ENCODE assay signal across 1 cellular context in the genomic region with DNA sequence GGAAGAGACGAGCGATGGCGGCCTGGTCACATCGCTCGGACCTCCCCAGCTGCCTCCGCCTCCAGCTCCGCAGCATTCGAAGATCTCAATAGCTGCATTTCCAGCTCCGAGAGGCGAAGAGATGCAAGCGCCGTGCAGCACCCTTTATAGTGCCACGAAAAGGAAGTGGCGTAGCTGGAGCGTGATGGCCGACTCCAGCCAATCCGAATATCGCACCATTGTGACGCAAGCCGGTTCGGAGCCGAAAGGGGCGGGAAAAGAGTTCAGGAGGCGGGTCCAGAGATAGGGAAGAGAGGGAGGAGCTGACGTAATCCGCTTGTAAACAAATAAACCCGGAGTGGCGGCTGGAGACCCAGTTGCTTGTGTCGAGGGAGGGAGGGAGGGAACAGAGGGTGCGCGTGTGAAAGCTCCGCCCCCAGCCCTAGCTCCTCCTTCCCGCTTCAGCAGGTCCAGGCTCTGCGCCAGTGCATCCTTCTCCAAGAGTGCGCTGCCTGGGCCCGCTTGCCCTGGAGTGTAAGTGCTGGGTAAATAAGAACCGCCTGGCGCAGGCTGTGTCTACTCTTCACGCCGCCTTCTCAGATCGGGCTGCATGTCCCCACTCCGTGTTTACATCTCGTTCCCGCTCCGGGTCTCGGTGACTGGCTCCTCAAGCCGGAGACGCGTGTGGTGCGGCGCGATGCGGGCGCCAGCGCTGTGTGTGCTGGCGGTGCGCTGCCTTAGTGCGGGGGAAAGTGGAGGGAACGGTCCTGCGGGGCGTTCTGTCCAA.
TF ChIP-seq lines count a peak whose summit lies in the region.

A gene with protein sequence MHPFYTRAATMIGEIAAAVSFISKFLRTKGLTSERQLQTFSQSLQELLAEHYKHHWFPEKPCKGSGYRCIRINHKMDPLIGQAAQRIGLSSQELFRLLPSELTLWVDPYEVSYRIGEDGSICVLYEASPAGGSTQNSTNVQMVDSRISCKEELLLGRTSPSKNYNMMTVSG (minus strand): TSS at position 116 of the 766 bp plus-strand sequence. CDS start 311 bp downstream, outside the sequence.

TF ChIP-seq in K562, 482 proteins besides CTCF, POLR2A, EP300 and RAD21 (continued from another document and continues in another):
- TF ChIP-seq, protein P1, sequence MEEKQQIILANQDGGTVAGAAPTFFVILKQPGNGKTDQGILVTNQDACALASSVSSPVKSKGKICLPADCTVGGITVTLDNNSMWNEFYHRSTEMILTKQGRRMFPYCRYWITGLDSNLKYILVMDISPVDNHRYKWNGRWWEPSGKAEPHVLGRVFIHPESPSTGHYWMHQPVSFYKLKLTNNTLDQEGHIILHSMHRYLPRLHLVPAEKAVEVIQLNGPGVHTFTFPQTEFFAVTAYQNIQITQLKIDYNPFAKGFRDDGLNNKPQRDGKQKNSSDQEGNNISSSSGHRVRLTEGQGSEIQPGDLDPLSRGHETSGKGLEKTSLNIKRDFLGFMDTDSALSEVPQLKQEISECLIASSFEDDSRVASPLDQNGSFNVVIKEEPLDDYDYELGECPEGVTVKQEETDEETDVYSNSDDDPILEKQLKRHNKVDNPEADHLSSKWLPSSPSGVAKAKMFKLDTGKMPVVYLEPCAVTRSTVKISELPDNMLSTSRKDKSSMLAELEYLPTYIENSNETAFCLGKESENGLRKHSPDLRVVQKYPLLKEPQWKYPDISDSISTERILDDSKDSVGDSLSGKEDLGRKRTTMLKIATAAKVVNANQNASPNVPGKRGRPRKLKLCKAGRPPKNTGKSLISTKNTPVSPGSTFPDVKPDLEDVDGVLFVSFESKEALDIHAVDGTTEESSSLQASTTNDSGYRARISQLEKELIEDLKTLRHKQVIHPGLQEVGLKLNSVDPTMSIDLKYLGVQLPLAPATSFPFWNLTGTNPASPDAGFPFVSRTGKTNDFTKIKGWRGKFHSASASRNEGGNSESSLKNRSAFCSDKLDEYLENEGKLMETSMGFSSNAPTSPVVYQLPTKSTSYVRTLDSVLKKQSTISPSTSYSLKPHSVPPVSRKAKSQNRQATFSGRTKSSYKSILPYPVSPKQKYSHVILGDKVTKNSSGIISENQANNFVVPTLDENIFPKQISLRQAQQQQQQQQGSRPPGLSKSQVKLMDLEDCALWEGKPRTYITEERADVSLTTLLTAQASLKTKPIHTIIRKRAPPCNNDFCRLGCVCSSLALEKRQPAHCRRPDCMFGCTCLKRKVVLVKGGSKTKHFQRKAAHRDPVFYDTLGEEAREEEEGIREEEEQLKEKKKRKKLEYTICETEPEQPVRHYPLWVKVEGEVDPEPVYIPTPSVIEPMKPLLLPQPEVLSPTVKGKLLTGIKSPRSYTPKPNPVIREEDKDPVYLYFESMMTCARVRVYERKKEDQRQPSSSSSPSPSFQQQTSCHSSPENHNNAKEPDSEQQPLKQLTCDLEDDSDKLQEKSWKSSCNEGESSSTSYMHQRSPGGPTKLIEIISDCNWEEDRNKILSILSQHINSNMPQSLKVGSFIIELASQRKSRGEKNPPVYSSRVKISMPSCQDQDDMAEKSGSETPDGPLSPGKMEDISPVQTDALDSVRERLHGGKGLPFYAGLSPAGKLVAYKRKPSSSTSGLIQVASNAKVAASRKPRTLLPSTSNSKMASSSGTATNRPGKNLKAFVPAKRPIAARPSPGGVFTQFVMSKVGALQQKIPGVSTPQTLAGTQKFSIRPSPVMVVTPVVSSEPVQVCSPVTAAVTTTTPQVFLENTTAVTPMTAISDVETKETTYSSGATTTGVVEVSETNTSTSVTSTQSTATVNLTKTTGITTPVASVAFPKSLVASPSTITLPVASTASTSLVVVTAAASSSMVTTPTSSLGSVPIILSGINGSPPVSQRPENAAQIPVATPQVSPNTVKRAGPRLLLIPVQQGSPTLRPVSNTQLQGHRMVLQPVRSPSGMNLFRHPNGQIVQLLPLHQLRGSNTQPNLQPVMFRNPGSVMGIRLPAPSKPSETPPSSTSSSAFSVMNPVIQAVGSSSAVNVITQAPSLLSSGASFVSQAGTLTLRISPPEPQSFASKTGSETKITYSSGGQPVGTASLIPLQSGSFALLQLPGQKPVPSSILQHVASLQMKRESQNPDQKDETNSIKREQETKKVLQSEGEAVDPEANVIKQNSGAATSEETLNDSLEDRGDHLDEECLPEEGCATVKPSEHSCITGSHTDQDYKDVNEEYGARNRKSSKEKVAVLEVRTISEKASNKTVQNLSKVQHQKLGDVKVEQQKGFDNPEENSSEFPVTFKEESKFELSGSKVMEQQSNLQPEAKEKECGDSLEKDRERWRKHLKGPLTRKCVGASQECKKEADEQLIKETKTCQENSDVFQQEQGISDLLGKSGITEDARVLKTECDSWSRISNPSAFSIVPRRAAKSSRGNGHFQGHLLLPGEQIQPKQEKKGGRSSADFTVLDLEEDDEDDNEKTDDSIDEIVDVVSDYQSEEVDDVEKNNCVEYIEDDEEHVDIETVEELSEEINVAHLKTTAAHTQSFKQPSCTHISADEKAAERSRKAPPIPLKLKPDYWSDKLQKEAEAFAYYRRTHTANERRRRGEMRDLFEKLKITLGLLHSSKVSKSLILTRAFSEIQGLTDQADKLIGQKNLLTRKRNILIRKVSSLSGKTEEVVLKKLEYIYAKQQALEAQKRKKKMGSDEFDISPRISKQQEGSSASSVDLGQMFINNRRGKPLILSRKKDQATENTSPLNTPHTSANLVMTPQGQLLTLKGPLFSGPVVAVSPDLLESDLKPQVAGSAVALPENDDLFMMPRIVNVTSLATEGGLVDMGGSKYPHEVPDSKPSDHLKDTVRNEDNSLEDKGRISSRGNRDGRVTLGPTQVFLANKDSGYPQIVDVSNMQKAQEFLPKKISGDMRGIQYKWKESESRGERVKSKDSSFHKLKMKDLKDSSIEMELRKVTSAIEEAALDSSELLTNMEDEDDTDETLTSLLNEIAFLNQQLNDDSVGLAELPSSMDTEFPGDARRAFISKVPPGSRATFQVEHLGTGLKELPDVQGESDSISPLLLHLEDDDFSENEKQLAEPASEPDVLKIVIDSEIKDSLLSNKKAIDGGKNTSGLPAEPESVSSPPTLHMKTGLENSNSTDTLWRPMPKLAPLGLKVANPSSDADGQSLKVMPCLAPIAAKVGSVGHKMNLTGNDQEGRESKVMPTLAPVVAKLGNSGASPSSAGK (IDR thresholded peaks at IDR 0.05) = peak; percentile 76
- TF ChIP-seq HDGF (IDR thresholded peaks at IDR 0.05) = no peak
- TF ChIP-seq ZEB2 (IDR thresholded peaks at IDR 0.05) = peak; percentile 22; the same call in 1 of the 2 replicates
- no peak for TF ChIP-seq FUS (optimal IDR thresholded peaks at IDR 0.05; ENCODE audit: low read depth, low read length)
- peak; percentile 61; the same call in 1 of the 2 replicates for TF ChIP-seq ZNF431 (CRISPR knock-in tag; IDR thresholded peaks at IDR 0.05)
- peak; percentile 93 for TF ChIP-seq GTF2A2 (tag; IDR thresholded peaks at IDR 0.05)
- no peak for TF ChIP-seq NCOA4 (IDR thresholded peaks at IDR 0.05; ENCODE audit: partially characterized antibody)
- TF ChIP-seq, protein P2, sequence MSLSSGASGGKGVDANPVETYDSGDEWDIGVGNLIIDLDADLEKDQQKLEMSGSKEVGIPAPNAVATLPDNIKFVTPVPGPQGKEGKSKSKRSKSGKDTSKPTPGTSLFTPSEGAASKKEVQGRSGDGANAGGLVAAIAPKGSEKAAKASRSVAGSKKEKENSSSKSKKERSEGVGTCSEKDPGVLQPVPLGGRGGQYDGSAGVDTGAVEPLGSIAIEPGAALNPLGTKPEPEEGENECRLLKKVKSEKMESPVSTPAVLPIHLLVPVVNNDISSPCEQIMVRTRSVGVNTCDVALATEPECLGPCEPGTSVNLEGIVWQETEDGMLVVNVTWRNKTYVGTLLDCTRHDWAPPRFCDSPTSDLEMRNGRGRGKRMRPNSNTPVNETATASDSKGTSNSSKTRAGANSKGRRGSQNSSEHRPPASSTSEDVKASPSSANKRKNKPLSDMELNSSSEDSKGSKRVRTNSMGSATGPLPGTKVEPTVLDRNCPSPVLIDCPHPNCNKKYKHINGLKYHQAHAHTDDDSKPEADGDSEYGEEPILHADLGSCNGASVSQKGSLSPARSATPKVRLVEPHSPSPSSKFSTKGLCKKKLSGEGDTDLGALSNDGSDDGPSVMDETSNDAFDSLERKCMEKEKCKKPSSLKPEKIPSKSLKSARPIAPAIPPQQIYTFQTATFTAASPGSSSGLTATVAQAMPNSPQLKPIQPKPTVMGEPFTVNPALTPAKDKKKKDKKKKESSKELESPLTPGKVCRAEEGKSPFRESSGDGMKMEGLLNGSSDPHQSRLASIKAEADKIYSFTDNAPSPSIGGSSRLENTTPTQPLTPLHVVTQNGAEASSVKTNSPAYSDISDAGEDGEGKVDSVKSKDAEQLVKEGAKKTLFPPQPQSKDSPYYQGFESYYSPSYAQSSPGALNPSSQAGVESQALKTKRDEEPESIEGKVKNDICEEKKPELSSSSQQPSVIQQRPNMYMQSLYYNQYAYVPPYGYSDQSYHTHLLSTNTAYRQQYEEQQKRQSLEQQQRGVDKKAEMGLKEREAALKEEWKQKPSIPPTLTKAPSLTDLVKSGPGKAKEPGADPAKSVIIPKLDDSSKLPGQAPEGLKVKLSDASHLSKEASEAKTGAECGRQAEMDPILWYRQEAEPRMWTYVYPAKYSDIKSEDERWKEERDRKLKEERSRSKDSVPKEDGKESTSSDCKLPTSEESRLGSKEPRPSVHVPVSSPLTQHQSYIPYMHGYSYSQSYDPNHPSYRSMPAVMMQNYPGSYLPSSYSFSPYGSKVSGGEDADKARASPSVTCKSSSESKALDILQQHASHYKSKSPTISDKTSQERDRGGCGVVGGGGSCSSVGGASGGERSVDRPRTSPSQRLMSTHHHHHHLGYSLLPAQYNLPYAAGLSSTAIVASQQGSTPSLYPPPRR (CRISPR knock-in tag; IDR thresholded peaks at IDR 0.05; ENCODE audit: borderline replicate concordance) = no peak
- peak; percentile 61 to 90 (median 84) for TF ChIP-seq YY1 (IDR thresholded peaks at IDR 0.05; ENCODE audit: borderline replicate concordance in 1 of 3, control insufficient read depth in 1 of 3, extremely low read depth in 1 of 3, insufficient read depth in 3 of 3, insufficient read length in 1 of 3, insufficient replicate concordance in 2 of 3, low read depth in 1 of 3, low read length in 2 of 3)
- TF ChIP-seq ZNF668 (CRISPR knock-in tag; IDR thresholded peaks at IDR 0.05) = no peak
- no peak for TF ChIP-seq PCBP2 (IDR thresholded peaks at IDR 0.05; ENCODE audit: low read depth, low read length, poor library complexity, severe bottlenecking)
- TF ChIP-seq, protein P3, sequence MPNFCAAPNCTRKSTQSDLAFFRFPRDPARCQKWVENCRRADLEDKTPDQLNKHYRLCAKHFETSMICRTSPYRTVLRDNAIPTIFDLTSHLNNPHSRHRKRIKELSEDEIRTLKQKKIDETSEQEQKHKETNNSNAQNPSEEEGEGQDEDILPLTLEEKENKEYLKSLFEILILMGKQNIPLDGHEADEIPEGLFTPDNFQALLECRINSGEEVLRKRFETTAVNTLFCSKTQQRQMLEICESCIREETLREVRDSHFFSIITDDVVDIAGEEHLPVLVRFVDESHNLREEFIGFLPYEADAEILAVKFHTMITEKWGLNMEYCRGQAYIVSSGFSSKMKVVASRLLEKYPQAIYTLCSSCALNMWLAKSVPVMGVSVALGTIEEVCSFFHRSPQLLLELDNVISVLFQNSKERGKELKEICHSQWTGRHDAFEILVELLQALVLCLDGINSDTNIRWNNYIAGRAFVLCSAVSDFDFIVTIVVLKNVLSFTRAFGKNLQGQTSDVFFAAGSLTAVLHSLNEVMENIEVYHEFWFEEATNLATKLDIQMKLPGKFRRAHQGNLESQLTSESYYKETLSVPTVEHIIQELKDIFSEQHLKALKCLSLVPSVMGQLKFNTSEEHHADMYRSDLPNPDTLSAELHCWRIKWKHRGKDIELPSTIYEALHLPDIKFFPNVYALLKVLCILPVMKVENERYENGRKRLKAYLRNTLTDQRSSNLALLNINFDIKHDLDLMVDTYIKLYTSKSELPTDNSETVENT (CRISPR knock-in tag; IDR thresholded peaks at IDR 0.05) = peak; percentile 78
- peak; percentile 26 for TF ChIP-seq SP2 (IDR thresholded peaks at IDR 0.05; ENCODE audit: extremely low read depth, low read depth, low read length, poor library complexity, severe bottlenecking)
- TF ChIP-seq CAMTA2 (CRISPR knock-in tag; conservative IDR thresholded peaks at IDR 0.05) = 0 out of 2 replicates have a peak, but pooled peaks have one; percentile 73
- TF ChIP-seq SAFB (IDR thresholded peaks at IDR 0.05; ENCODE audit: borderline replicate concordance, low read depth, low read length) = no peak
- peak; percentile 58 for TF ChIP-seq NBN (IDR thresholded peaks at IDR 0.05; ENCODE audit: low read depth)
- TF ChIP-seq ATF7 (IDR thresholded peaks at IDR 0.05) = peak; percentile 97
- no peak for TF ChIP-seq BRF1 (IDR thresholded peaks at IDR 0.05; ENCODE audit: borderline replicate concordance, extremely low read depth, insufficient read length)
- TF ChIP-seq POLR2B (IDR thresholded peaks at IDR 0.05; ENCODE audit: low read depth, partially characterized antibody) = peak; percentile 99
- TF ChIP-seq, protein P4, sequence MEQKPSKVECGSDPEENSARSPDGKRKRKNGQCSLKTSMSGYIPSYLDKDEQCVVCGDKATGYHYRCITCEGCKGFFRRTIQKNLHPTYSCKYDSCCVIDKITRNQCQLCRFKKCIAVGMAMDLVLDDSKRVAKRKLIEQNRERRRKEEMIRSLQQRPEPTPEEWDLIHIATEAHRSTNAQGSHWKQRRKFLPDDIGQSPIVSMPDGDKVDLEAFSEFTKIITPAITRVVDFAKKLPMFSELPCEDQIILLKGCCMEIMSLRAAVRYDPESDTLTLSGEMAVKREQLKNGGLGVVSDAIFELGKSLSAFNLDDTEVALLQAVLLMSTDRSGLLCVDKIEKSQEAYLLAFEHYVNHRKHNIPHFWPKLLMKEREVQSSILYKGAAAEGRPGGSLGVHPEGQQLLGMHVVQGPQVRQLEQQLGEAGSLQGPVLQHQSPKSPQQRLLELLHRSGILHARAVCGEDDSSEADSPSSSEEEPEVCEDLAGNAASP (IDR thresholded peaks at IDR 0.05) = no peak
- TF ChIP-seq BCOR (IDR thresholded peaks at IDR 0.05) = peak; percentile 81
- TF ChIP-seq, protein P5, sequence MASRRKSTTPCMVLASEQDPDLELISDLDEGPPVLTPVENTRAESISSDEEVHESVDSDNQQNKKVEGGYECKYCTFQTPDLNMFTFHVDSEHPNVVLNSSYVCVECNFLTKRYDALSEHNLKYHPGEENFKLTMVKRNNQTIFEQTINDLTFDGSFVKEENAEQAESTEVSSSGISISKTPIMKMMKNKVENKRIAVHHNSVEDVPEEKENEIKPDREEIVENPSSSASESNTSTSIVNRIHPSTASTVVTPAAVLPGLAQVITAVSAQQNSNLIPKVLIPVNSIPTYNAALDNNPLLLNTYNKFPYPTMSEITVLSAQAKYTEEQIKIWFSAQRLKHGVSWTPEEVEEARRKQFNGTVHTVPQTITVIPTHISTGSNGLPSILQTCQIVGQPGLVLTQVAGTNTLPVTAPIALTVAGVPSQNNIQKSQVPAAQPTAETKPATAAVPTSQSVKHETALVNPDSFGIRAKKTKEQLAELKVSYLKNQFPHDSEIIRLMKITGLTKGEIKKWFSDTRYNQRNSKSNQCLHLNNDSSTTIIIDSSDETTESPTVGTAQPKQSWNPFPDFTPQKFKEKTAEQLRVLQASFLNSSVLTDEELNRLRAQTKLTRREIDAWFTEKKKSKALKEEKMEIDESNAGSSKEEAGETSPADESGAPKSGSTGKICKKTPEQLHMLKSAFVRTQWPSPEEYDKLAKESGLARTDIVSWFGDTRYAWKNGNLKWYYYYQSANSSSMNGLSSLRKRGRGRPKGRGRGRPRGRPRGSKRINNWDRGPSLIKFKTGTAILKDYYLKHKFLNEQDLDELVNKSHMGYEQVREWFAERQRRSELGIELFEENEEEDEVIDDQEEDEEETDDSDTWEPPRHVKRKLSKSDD (conservative IDR thresholded peaks at IDR 0.05; ENCODE audit: low read length) = peak; percentile 85; the same call in 1 of the 2 replicates
